ENCODE assay signal across 27 cellular contexts in genomic region chr2:120354935-120355845, GRCh38. TPM values are rescaled to one million over a fixed set of nuclear protein-coding genes. Genes with fewer than 3 reads are reported as not detected.
"Had no signal": no experiment of that assay in that cellular context is flagged by ENCODE, and none has a peak within 500 bp of the region (broad histone marks: within the 10 kb centered on the region; RNA-seq: fewer than 3 reads in every experiment).

No MANE protein-coding gene starts in this region.

- DNase-seq: activated B cell treated with CpG ODN at 0.5 μM for 24 hours; activated CD4-positive, alpha-beta T cell treated with anti-CD3 and anti-CD28 coated beads for 48 hours; activated CD4-positive, alpha-beta T cell treated with anti-CD3 and anti-CD28 coated beads, Interleukin-2, amount 50 U/mL, for 1 hour; activated CD4-positive, alpha-beta T cell treated with anti-CD3 and anti-CD28 coated beads, Interleukin-2, amount 50 U/mL, for 48 hours; activated CD8-positive, alpha-beta memory T cell treated with anti-CD3 and anti-CD28 coated beads for 24 hours; activated CD8-positive, alpha-beta T cell treated with anti-CD3 and anti-CD28 coated beads for 36 hours; activated effector memory CD4-positive, alpha-beta T cell treated with Interleukin-2 at 50 U/mL for 16 hours; activated gamma-delta T cell treated with Interleukin-2 at 50 U/mL for 16 hours; activated naive CD4-positive, alpha-beta T cell treated with Interleukin-2 at 50 U/mL for 16 hours; activated naive CD8-positive, alpha-beta T cell treated with anti-CD3 and anti-CD28 coated beads for 36 hours; activated naive CD8-positive, alpha-beta T cell treated with anti-CD3 and anti-CD28 coated beads, Interleukin-2, amount 50 U/mL, for 24 hours; activated T-cell treated with anti-CD3 and anti-CD28 coated beads, Interleukin-2, amount 50 U/mL, for 4 hours; adrenal gland; aorta; body of pancreas; cortex of kidney; effector CD8-positive, alpha-beta T cell; foreskin fibroblast; T-helper 1 cell; T-helper 17 cell; T1000; WERI-Rb-1 had no signal

- H3K36me3 ChIP-seq: adrenal gland, WERI-Rb-1 had no signal

- ATAC-seq: activated CD8-positive, alpha-beta T cell treated with anti-CD3 and anti-CD28 coated beads for 36 hours; activated naive CD8-positive, alpha-beta T cell treated with anti-CD3 and anti-CD28 coated beads, Interleukin-2, amount 50 U/mL, for 24 hours; body of pancreas; esophagus mucosa; T-helper 17 cell had no signal

- H3K27me3 ChIP-seq: adrenal gland, body of pancreas had no signal

- H3K4me1 ChIP-seq: adrenal gland, body of pancreas had no signal

- H3K4me3 ChIP-seq: adrenal gland, body of pancreas had no signal

- H3K27ac ChIP-seq: adrenal gland, body of pancreas, WERI-Rb-1 had no signal

- FAIRE-seq: colon, endometrium, frontal cortex had no signal

- H3K9me3 ChIP-seq: adrenal gland, body of pancreas had no signal

RNA-seq across cellular contexts. Expression of gene INHBB, which starts 9.3 kb away (rescaled TPM):
- total RNA-seq: activated B cell treated with CpG ODN at 0.5 μM for 24 hours; activated CD8-positive, alpha-beta T cell treated with anti-CD3 and anti-CD28 coated beads for 36 hours; activated naive CD8-positive, alpha-beta T cell treated with anti-CD3 and anti-CD28 coated beads for 36 hours; activated T-helper 17 cell treated with anti-CD3 and anti-CD28 coated beads, Interleukin-2, amount 50 U/mL, for 72 hours; T-helper 17 cell had no signal
